Comparison of ENCODE assay signal across 24 cellular contexts in genomic region chrX:71671938-71672337, GRCh38. TPM values are rescaled to one million over a fixed set of nuclear protein-coding genes. Genes with fewer than 3 reads are reported as not detected.
"Had no signal": no experiment of that assay in that cellular context is flagged by ENCODE, and none has a peak within 500 bp of the region (broad histone marks: within the 10 kb centered on the region; RNA-seq: fewer than 3 reads in every experiment).

No MANE protein-coding gene starts in this region.

- H3K9me3 ChIP-seq: adrenal gland had no signal

- H3K9me3 Mint-ChIP-seq: activated B cell treated with CpG ODN at 0.5 μM for 24 hours; activated naive CD8-positive, alpha-beta T cell treated with anti-CD3 and anti-CD28 coated beads, Interleukin-2, amount 10 ng/mL, durations not matched to agents 7 days and 5 days; T-helper 1 cell treated with Interleukin-12 subunit alpha and Interleukin-12 subunit beta and Interleukin-4 antibody, amounts not matched to agents 30 μg/mL and 1 μg/mL, for 36 hours had no signal

- H3K27ac ChIP-seq: adrenal gland had no signal

- H3K27ac Mint-ChIP-seq: activated B cell treated with CpG ODN at 0.5 μM for 24 hours; activated CD8-positive, alpha-beta memory T cell treated with anti-CD3 and anti-CD28 coated beads, Interleukin-2, amount 10 ng/mL, durations not matched to agents 7 days and 5 days; activated CD8-positive, alpha-beta T cell treated with anti-CD3 and anti-CD28 coated beads, Interleukin-2, amount 10 ng/mL, durations not matched to agents 7 days and 5 days; activated naive CD8-positive, alpha-beta T cell treated with anti-CD3 and anti-CD28 coated beads, Interleukin-2, amount 10 ng/mL, durations not matched to agents 7 days and 5 days had no signal

- H3K4me1 Mint-ChIP-seq: activated B cell treated with CpG ODN at 0.5 μM for 24 hours had no signal

- H3K27me3 ChIP-seq: adrenal gland had no signal

- H3K36me3 Mint-ChIP-seq: activated CD8-positive, alpha-beta memory T cell treated with anti-CD3 and anti-CD28 coated beads, Interleukin-2, amount 10 ng/mL, durations not matched to agents 7 days and 5 days; activated naive CD8-positive, alpha-beta T cell treated with anti-CD3 and anti-CD28 coated beads, Interleukin-2, amount 10 ng/mL, durations not matched to agents 7 days and 5 days had no signal

- H3K4me1 ChIP-seq: adrenal gland had no signal

- FAIRE-seq: RCC 7860 had no signal

- DNase-seq: activated B cell treated with CpG ODN at 0.5 μM for 24 hours; activated CD4-positive, alpha-beta T cell treated with anti-CD3 and anti-CD28 coated beads for 1 hour; activated CD8-positive, alpha-beta memory T cell treated with anti-CD3 and anti-CD28 coated beads, Interleukin-2, amount 10 ng/mL, durations not matched to agents 7 days and 5 days; activated CD8-positive, alpha-beta T cell treated with anti-CD3 and anti-CD28 coated beads, Interleukin-2, amount 10 ng/mL, durations not matched to agents 7 days and 5 days; activated effector memory CD4-positive, alpha-beta T cell treated with Interleukin-2 at 50 U/mL for 16 hours; activated naive CD4-positive, alpha-beta T cell; activated naive CD8-positive, alpha-beta T cell treated with anti-CD3 and anti-CD28 coated beads, Interleukin-2, amount 10 ng/mL, durations not matched to agents 7 days and 5 days; adrenal gland; anterior cingulate cortex; caudate nucleus; IMR-90; Kasumi-1; NCI-H1048; NCI-H146; NCI-H187 treated with DMSO at 0.1 percent for 48 hours; NCI-H2081 treated with DMSO at 0.1 percent for 48 hours; NCI-H446; NCI-H524; PC-3; SHP77 treated with DMSO at 0.1 percent for 48 hours had no signal

- ATAC-seq: activated CD8-positive, alpha-beta memory T cell treated with anti-CD3 and anti-CD28 coated beads, Interleukin-2, amount 10 ng/mL, durations not matched to agents 7 days and 5 days; activated CD8-positive, alpha-beta T cell treated with anti-CD3 and anti-CD28 coated beads, Interleukin-2, amount 10 ng/mL, durations not matched to agents 7 days and 5 days; PC-3 had no signal

- H3K36me3 ChIP-seq: adrenal gland had no signal

- H3K4me3 Mint-ChIP-seq: activated B cell treated with CpG ODN at 0.5 μM for 24 hours; activated CD8-positive, alpha-beta memory T cell treated with anti-CD3 and anti-CD28 coated beads, Interleukin-2, amount 10 ng/mL, durations not matched to agents 7 days and 5 days; activated CD8-positive, alpha-beta T cell treated with anti-CD3 and anti-CD28 coated beads, Interleukin-2, amount 10 ng/mL, durations not matched to agents 7 days and 5 days; T-helper 1 cell treated with Interleukin-12 subunit alpha and Interleukin-12 subunit beta and Interleukin-4 antibody, amounts not matched to agents 30 μg/mL and 1 μg/mL, for 36 hours had no signal

- H3K4me3 ChIP-seq: adrenal gland had no signal

RNA-seq across cellular contexts. Expression of gene CXorf49, which starts 46.1 kb away (rescaled TPM):
- total RNA-seq: activated B cell treated with CpG ODN at 0.5 μM for 24 hours; activated CD8-positive, alpha-beta memory T cell treated with anti-CD3 and anti-CD28 coated beads, Interleukin-2, amount 10 ng/mL, durations not matched to agents 7 days and 5 days; activated CD8-positive, alpha-beta T cell treated with anti-CD3 and anti-CD28 coated beads, Interleukin-2, amount 10 ng/mL, durations not matched to agents 7 days and 5 days; activated naive CD8-positive, alpha-beta T cell treated with anti-CD3 and anti-CD28 coated beads, Interleukin-2, amount 10 ng/mL, durations not matched to agents 7 days and 5 days; adrenal gland; IMR-90; M059J; PC-3; SK-MEL-5 had no signal
- polyA plus RNA-seq: adrenal gland, IMR-90 had no signal

RNA-seq across cellular contexts. Expression of gene CXCR3, which starts 53.6 kb away (rescaled TPM):
- total RNA-seq: IMR-90, M059J, PC-3, SK-MEL-5 had no signal
- polyA plus RNA-seq: IMR-90 had no signal
